ENCODE assay signal across 26 cellular contexts in genomic region chr2:95334916-95335641, GRCh38. TPM values are rescaled to one million over a fixed set of nuclear protein-coding genes. Genes with fewer than 3 reads are reported as not detected.
A peak's percentile ranks its signal among the peaks of the same experiment; 100 is the strongest.
DNase-seq lines count a peak whose midpoint lies in the region; ATAC-seq and TF ChIP-seq lines count a peak whose summit lies in the region.
"Had no signal": no experiment of that assay in that cellular context is flagged by ENCODE, and none has a peak within 500 bp of the region (broad histone marks: within the 10 kb centered on the region; RNA-seq: fewer than 3 reads in every experiment).

No MANE protein-coding gene starts in this region.

- H3K4ac ChIP-seq in mesenchymal stem cell (ENCODE audit: low read depth in 1 of 2, low read length in 2 of 2) = no peak overlapping the region

- TF ChIP-seq CTCF in C4-2B (conservative IDR thresholded peaks at IDR 0.05) (no peak), PC-3 (conservative IDR thresholded peaks at IDR 0.05; ENCODE audit: low read depth, low read length) (no peak), epithelial cell of proximal tubule (conservative IDR thresholded peaks at IDR 0.05; ENCODE audit: low read depth, low read length) (no peak), WERI-Rb-1 (IDR thresholded peaks at IDR 0.05; ENCODE audit: low read depth, low read length) (no peak)

- H4K20me1 ChIP-seq in PC-3 (ENCODE audit: low read length) = no peaks in the 10 kb centered on the region

- H3K36me3 ChIP-seq in PC-3 (ENCODE audit: low read depth, low read length) (no peaks in the 10 kb centered on the region), mesenchymal stem cell (ENCODE audit: control insufficient read depth in 1 of 2, insufficient read depth in 2 of 2, low read depth in 1 of 2, low read length in 2 of 2) (no peaks in the 10 kb centered on the region), WERI-Rb-1 (no peaks in the 10 kb centered on the region)
- H3K36me3 ChIP-seq: ascending aorta, lower lobe of right lung, pancreas, right lobe of liver, stomach, tibial nerve had no signal

- no peaks in the 10 kb centered on the region for H3K79me1 ChIP-seq in mesenchymal stem cell (replicated peaks; ENCODE audit: low read length, poor library complexity, severe bottlenecking)

- no peaks in the 10 kb centered on the region for H3K36me3 Mint-ChIP-seq in activated T-cell treated with anti-CD3 and anti-CD28 coated beads, Interleukin-2, amount 50 U/mL, for 4 hours (ENCODE audit: insufficient read depth)
- H3K36me3 Mint-ChIP-seq: activated naive CD8-positive, alpha-beta T cell; CD8-positive, alpha-beta T cell; WTC11 had no signal

- H3F3A ChIP-seq in PC-3 (ENCODE audit: low read length, unreplicated experiment) = peaks cover 3% of the 10 kb centered on the region

- no peak overlapping the region for H3K4me3 Mint-ChIP-seq in activated T-cell treated with anti-CD3 and anti-CD28 coated beads, Interleukin-2, amount 50 U/mL, for 4 hours
- H3K4me3 Mint-ChIP-seq: activated naive CD8-positive, alpha-beta T cell; CD8-positive, alpha-beta T cell; H9; nephron progenitor cell; WTC11 had no signal

- CTCF ChIA-PET in PC-3 (lab: Charles Lee) = interaction anchor here (0.6 to 1.8 kb wide), 2 partner anchors 10 to 79 kb away, joined by 4 to 9 read pairs; no protein-coding TSS in a partner anchor

- H3K4me1 Mint-ChIP-seq in activated T-cell treated with anti-CD3 and anti-CD28 coated beads, Interleukin-2, amount 50 U/mL, for 4 hours (ENCODE audit: low read depth) = no peaks in the 10 kb centered on the region
- H3K4me1 Mint-ChIP-seq: WTC11 had no signal

- no peaks in the 10 kb centered on the region for H3K79me2 ChIP-seq in PC-3 (ENCODE audit: low read length)

- H2AFZ ChIP-seq in PC-3 (ENCODE audit: low read length) = no peak overlapping the region
- H2AFZ ChIP-seq in mesenchymal stem cell (ENCODE audit: low read depth, low read length) = no peak overlapping the region

- H3K9me3 ChIP-seq in PC-3 (ENCODE audit: low read length) (no peaks in the 10 kb centered on the region), mesenchymal stem cell (ENCODE audit: control insufficient read depth, low read length) (no peaks in the 10 kb centered on the region), WERI-Rb-1 (ENCODE audit: severe bottlenecking) (no peaks in the 10 kb centered on the region)
- H3K9me3 ChIP-seq: ascending aorta, lower lobe of right lung, pancreas, right lobe of liver, stomach, tibial nerve had no signal

- 88% methylated on average over 1 of the region's 1 CpG for WGBS in mesenchymal stem cell

- no peak overlapping the region for H2BK12ac ChIP-seq in mesenchymal stem cell (ENCODE audit: low read length in 2 of 2)

- no peak overlapping the region for H4K91ac ChIP-seq in mesenchymal stem cell (ENCODE audit: low read length)

- peak overlapping the region; percentile 50 for H2AK5ac ChIP-seq in mesenchymal stem cell (ENCODE audit: low read length, severe bottlenecking)

- no peak for DNase-seq in PC-3
- DNase-seq in epithelial cell of proximal tubule (ENCODE audit: low read depth) = peak; percentile 78
- DNase-seq in mesenchymal stem cell = no peak
- DNase-seq in activated T-cell treated with anti-CD3 and anti-CD28 coated beads, Interleukin-2, amount 50 U/mL, for 4 hours = no peak
- DNase-seq in WERI-Rb-1 = no peak
- DNase-seq: activated CD4-positive, alpha-beta T cell treated with anti-CD3 and anti-CD28 coated beads, Interleukin-2, amount 50 U/mL, for 4 hours; CD8-positive, alpha-beta T cell; effector CD8-positive, alpha-beta T cell; erythroblast; H9; lower lobe of right lung; NCI-H1930; NCI-H748 treated with DMSO at 0.1 percent for 48 hours; nephron progenitor cell; pancreas; stomach; T-helper 9 cell had no signal

- H3K18ac ChIP-seq in mesenchymal stem cell (ENCODE audit: low read depth in 1 of 2, low read length in 2 of 2) = no peak overlapping the region

- intact Hi-C loops in PC-3 (cut with micrococcal nuclease) = loop anchor here (5.0 kb wide), 1 partner anchor 52 kb away; no protein-coding TSS in a partner anchor

- H2BK15ac ChIP-seq in mesenchymal stem cell (ENCODE audit: low read depth, poor library complexity, severe bottlenecking) = no peak overlapping the region

- H3K9ac ChIP-seq in PC-3 (ENCODE audit: low read length) (peak overlapping the region; percentile 53; the same call in 1 of the 2 replicates), mesenchymal stem cell (ENCODE audit: low read length) (no peak overlapping the region)
- H3K9ac ChIP-seq: KMS-11 had no signal

- H3K14ac ChIP-seq in mesenchymal stem cell (ENCODE audit: low read length in 2 of 2) = no peak overlapping the region

- peak overlapping the region; percentile 74 for H3K27ac ChIP-seq in C4-2B
- H3K27ac ChIP-seq in PC-3 (ENCODE audit: low read length) = peak overlapping the region; percentile 97
- peak overlapping the region; percentile 68 for H3K27ac ChIP-seq in mesenchymal stem cell (ENCODE audit: low read length, poor library complexity, severe bottlenecking)
- no peak overlapping the region for H3K27ac ChIP-seq in WERI-Rb-1
- H3K27ac ChIP-seq: ascending aorta, KMS-11, lower lobe of right lung, pancreas, right lobe of liver, stomach, tibial nerve had no signal

- H3K4me1 ChIP-seq in PC-3 (ENCODE audit: insufficient read depth, low read length) (peaks cover 41% of the 10 kb centered on the region), mesenchymal stem cell (ENCODE audit: control insufficient read depth, insufficient read depth, low read depth, low read length) (peaks cover 22% of the 10 kb centered on the region)
- H3K4me1 ChIP-seq: ascending aorta, lower lobe of right lung, pancreas, right lobe of liver, stomach, tibial nerve had no signal

- H2BK5ac ChIP-seq in mesenchymal stem cell (ENCODE audit: low read depth, low read length, poor library complexity, severe bottlenecking) = no peak overlapping the region

- H3K9me2 ChIP-seq in PC-3 (replicated peaks; ENCODE audit: low read length) = no peaks in the 10 kb centered on the region

- H3K27me3 Mint-ChIP-seq in activated T-cell treated with anti-CD3 and anti-CD28 coated beads, Interleukin-2, amount 50 U/mL, for 4 hours (ENCODE audit: low read depth) = no peaks in the 10 kb centered on the region
- H3K27me3 Mint-ChIP-seq: activated naive CD8-positive, alpha-beta T cell had no signal

- no peak overlapping the region for H3K4me2 ChIP-seq in PC-3 (ENCODE audit: low read length)
- no peak overlapping the region for H3K4me2 ChIP-seq in mesenchymal stem cell (ENCODE audit: low read length, poor library complexity, severe bottlenecking)
- H3K4me2 ChIP-seq: KMS-11 had no signal

- no peak overlapping the region for H2BK120ac ChIP-seq in mesenchymal stem cell (ENCODE audit: low read depth, low read length)

- ATAC-seq in PC-3 = no peak
- ATAC-seq in activated T-cell treated with anti-CD3 and anti-CD28 coated beads, Interleukin-2, amount 50 U/mL, for 4 hours = no peak
- ATAC-seq in GM21529 (IDR thresholded peaks at IDR 0.05; ENCODE audit: unreplicated experiment) = no peak
- ATAC-seq in GM18511 (IDR thresholded peaks at IDR 0.05; ENCODE audit: unreplicated experiment) = no peak
- ATAC-seq: CD8-positive, alpha-beta T cell; pancreas; right lobe of liver; WTC11 had no signal

- H4K8ac ChIP-seq in mesenchymal stem cell (ENCODE audit: low read length) = no peak overlapping the region

- no peaks in the 10 kb centered on the region for H3K27me3 ChIP-seq in PC-3 (ENCODE audit: low read length)
- peaks cover 0 to 39% of the 10 kb centered on the region in 2 experiments for H3K27me3 ChIP-seq in mesenchymal stem cell (ENCODE audit: control insufficient read depth in 1 of 2, insufficient read depth in 1 of 2, low read length in 2 of 2)
- no peaks in the 10 kb centered on the region for H3K27me3 ChIP-seq in WERI-Rb-1 (ENCODE audit: insufficient read depth, low read depth, severe bottlenecking)
- H3K27me3 ChIP-seq: ascending aorta, pancreas, right lobe of liver, stomach, tibial nerve had no signal

- H3K23ac ChIP-seq in mesenchymal stem cell (ENCODE audit: low read length in 2 of 2) = no peak overlapping the region

- H3K4me3 ChIP-seq in PC-3 (ENCODE audit: low read length) (no peak overlapping the region), epithelial cell of proximal tubule (ENCODE audit: low read depth, low read length) (no peak overlapping the region), mesenchymal stem cell (ENCODE audit: insufficient read depth in 1 of 2, low read depth in 1 of 2, low read length in 2 of 2) (no peak overlapping the region), WERI-Rb-1 (ENCODE audit: low read depth, low read length) (no peak overlapping the region)
- H3K4me3 ChIP-seq: ascending aorta, lower lobe of right lung, pancreas, right lobe of liver, stomach, tibial nerve had no signal

- no peaks in the 10 kb centered on the region for H3K9me3 Mint-ChIP-seq in activated T-cell treated with anti-CD3 and anti-CD28 coated beads, Interleukin-2, amount 50 U/mL, for 4 hours
- H3K9me3 Mint-ChIP-seq: CD8-positive, alpha-beta T cell; H9; WTC11 had no signal

- POLR2A ChIA-PET in PC-3 (lab: Charles Lee; ENCODE audit: unreplicated experiment) = no interaction called here

- BruUV-seq in PC-3 (replicated peaks; lab: Mats Ljungman, UMichigan) = no TSS peak

RNA-seq across cellular contexts. Expression of gene KCNIP3, which starts 37.9 kb away (rescaled TPM):
- 13.3 and 19.1 TPM in 2 replicates for total RNA-seq in PC-3 (2014; rRNA removed)
- total RNA-seq in epithelial cell of proximal tubule = 3.9 and 10.4 TPM in 2 replicates
- 0.18 TPM for polyA plus RNA-seq in mesenchymal stem cell (2013, experiment 1 of 2)
- 0.05 TPM for polyA plus RNA-seq in mesenchymal stem cell (2013, experiment 2 of 2)
- total RNA-seq in activated T-cell treated with anti-CD3 and anti-CD28 coated beads, Interleukin-2, amount 50 U/mL, for 4 hours = not detected
- total RNA-seq: CD8-positive, alpha-beta T cell had no signal
